Comparison of ENCODE assay signal across 1 cellular context in genomic region chr4:156931267-156931666, GRCh38.
TF ChIP-seq lines count a peak whose summit lies in the region.

No MANE protein-coding gene starts in this region.

TF ChIP-seq in HepG2, 621 proteins besides CTCF, POLR2A, EP300 and RAD21 (continued from another document and continues in another):
- TF ChIP-seq SOX13 (IDR thresholded peaks at IDR 0.05), result 0 out of 2 replicates have a peak, but pooled peaks have one; percentile 42
- peak in 1 of 2 experiments; percentile 89; a peak in 2 of 4 replicates for TF ChIP-seq SOX13 (CRISPR knock-in tag; conservative IDR thresholded peaks at IDR 0.05 in 1 of 2, IDR thresholded peaks at IDR 0.05 in 1 of 2)
- TF ChIP-seq ZNF121 (CRISPR knock-in tag; IDR thresholded peaks at IDR 0.05), result no peak
- TF ChIP-seq IKZF5 (CRISPR knock-in tag; IDR thresholded peaks at IDR 0.05), result no peak
- TF ChIP-seq ZNF512 (CRISPR knock-in tag; IDR thresholded peaks at IDR 0.05), result no peak
- no peak for TF ChIP-seq KAT2B (IDR thresholded peaks at IDR 0.05; ENCODE audit: borderline replicate concordance, low read depth, low read length)
- TF ChIP-seq ZNF644 (CRISPR knock-in tag; IDR thresholded peaks at IDR 0.05; ENCODE audit: low read depth), result peak; percentile 66; the same call in 1 of the 2 replicates
- TF ChIP-seq SSRP1 (CRISPR knock-in tag; IDR thresholded peaks at IDR 0.05), result no peak
- TF ChIP-seq ZNF646 (CRISPR knock-in tag; IDR thresholded peaks at IDR 0.05), result no peak
- TF ChIP-seq SRSF4 (IDR thresholded peaks at IDR 0.05; ENCODE audit: low read depth, low read length, poor library complexity, severe bottlenecking), result no peak
- TF ChIP-seq PAWR (CRISPR knock-in tag; IDR thresholded peaks at IDR 0.05; ENCODE audit: borderline replicate concordance), result no peak
- TF ChIP-seq CEBPB (IDR thresholded peaks at IDR 0.05; ENCODE audit: borderline replicate concordance, low read depth, low read length), result peak; percentile 73
- TF ChIP-seq RBM22 (optimal IDR thresholded peaks at IDR 0.05; ENCODE audit: low read length), result no peak
- no peak for TF ChIP-seq RAD51 (IDR thresholded peaks at IDR 0.05; ENCODE audit: borderline replicate concordance)
- TF ChIP-seq POGZ (CRISPR knock-in tag; IDR thresholded peaks at IDR 0.05), result 0 out of 2 replicates have a peak, but pooled peaks have one; percentile 36
- TF ChIP-seq KDM2A (CRISPR knock-in tag; IDR thresholded peaks at IDR 0.05; ENCODE audit: borderline replicate concordance, low read depth), result no peak
- TF ChIP-seq HMG20A (CRISPR knock-in tag; IDR thresholded peaks at IDR 0.05; ENCODE audit: borderline replicate concordance), result peak; percentile 73; the same call in 1 of the 2 replicates
- TF ChIP-seq ZNF792 (CRISPR knock-in tag; IDR thresholded peaks at IDR 0.05), result no peak
- 0 out of 2 replicates have a peak, but pooled peaks have one; percentile 24 for TF ChIP-seq KMT2B (CRISPR knock-in tag; IDR thresholded peaks at IDR 0.05)
- TF ChIP-seq SOX6 (IDR thresholded peaks at IDR 0.05), result no peak
- peak; percentile 84 for TF ChIP-seq SOX6 (CRISPR knock-in tag; IDR thresholded peaks at IDR 0.05)
- TF ChIP-seq ISL2 (CRISPR knock-in tag; IDR thresholded peaks at IDR 0.05), result 0 out of 2 replicates have a peak, but pooled peaks have one; percentile 26
- no peak for TF ChIP-seq RERE (CRISPR knock-in tag; IDR thresholded peaks at IDR 0.05; ENCODE audit: low read depth)
- TF ChIP-seq MYPOP (CRISPR knock-in tag; IDR thresholded peaks at IDR 0.05), result no peak
- no peak for TF ChIP-seq SMAD1 (CRISPR knock-in tag; IDR thresholded peaks at IDR 0.05; ENCODE audit: borderline replicate concordance, low read depth)
- TF ChIP-seq XRCC5 (optimal IDR thresholded peaks at IDR 0.05; ENCODE audit: low read length), result no peak
- no peak for TF ChIP-seq ZNF296 (CRISPR knock-in tag; conservative IDR thresholded peaks at IDR 0.05)
- peak; percentile 41; the same call in 1 of the 2 replicates for TF ChIP-seq NCOA2 (CRISPR knock-in tag; IDR thresholded peaks at IDR 0.05)
- TF ChIP-seq ZMYM4 (CRISPR knock-in tag; IDR thresholded peaks at IDR 0.05), result 0 out of 2 replicates have a peak, but pooled peaks have one; percentile 27
- TF ChIP-seq POGK (CRISPR knock-in tag; conservative IDR thresholded peaks at IDR 0.05), result no peak
- TF ChIP-seq FOXA3 (CRISPR knock-in tag; IDR thresholded peaks at IDR 0.05), result peak; percentile 74
- TF ChIP-seq PHF5A (CRISPR knock-in tag; IDR thresholded peaks at IDR 0.05; ENCODE audit: low read depth, unreplicated experiment), result no peak
- TF ChIP-seq GATAD2A (CRISPR knock-in tag; IDR thresholded peaks at IDR 0.05), result peak; percentile 78
- TF ChIP-seq ZNF572 (CRISPR knock-in tag; IDR thresholded peaks at IDR 0.05), result no peak
- TF ChIP-seq ZSCAN25 (CRISPR knock-in tag; IDR thresholded peaks at IDR 0.05), result no peak
- no peak for TF ChIP-seq ZNF414 (CRISPR knock-in tag; IDR thresholded peaks at IDR 0.05)
- TF ChIP-seq RCOR2 (CRISPR knock-in tag; IDR thresholded peaks at IDR 0.05), result no peak
- TF ChIP-seq ATF4 (CRISPR knock-in tag; IDR thresholded peaks at IDR 0.05), result peak in 1 of 2 experiments; percentile 95; a peak in 2 of 4 replicates
- TF ChIP-seq FOXJ3 (CRISPR knock-in tag; IDR thresholded peaks at IDR 0.05; ENCODE audit: borderline replicate concordance), result peak; percentile 36; the same call in 1 of the 2 replicates
- no peak for TF ChIP-seq ZNF672 (CRISPR knock-in tag; IDR thresholded peaks at IDR 0.05)
- no peak for TF ChIP-seq ZNF773 (CRISPR knock-in tag; IDR thresholded peaks at IDR 0.05; ENCODE audit: borderline replicate concordance)
- no peak for TF ChIP-seq STAG1 (CRISPR knock-in tag; IDR thresholded peaks at IDR 0.05)
- no peak for TF ChIP-seq MIER2 (CRISPR knock-in tag; IDR thresholded peaks at IDR 0.05)
